24 cellular contexts compared by ENCODE assay signal in genomic region chr17:45992904-45993303, GRCh38. TPM values are rescaled to one million over a fixed set of nuclear protein-coding genes. Genes with fewer than 3 reads are reported as not detected.
DNase-seq lines count a peak whose midpoint lies in the region; ATAC-seq and TF ChIP-seq lines count a peak whose summit lies in the region.
"Had no signal": no experiment of that assay in that cellular context is flagged by ENCODE, and none has a peak within 500 bp of the region (broad histone marks: within the 10 kb centered on the region; RNA-seq: fewer than 3 reads in every experiment).

No MANE protein-coding gene starts in this region.

- no peaks in the 10 kb centered on the region for H3K9me3 ChIP-seq in mammary epithelial cell (replicated peaks; ENCODE audit: insufficient read depth, low read length)
- H3K9me3 ChIP-seq in endodermal cell (ENCODE audit: control insufficient read depth, low read length), result no peaks in the 10 kb centered on the region
- no peaks in the 10 kb centered on the region for H3K9me3 ChIP-seq in neuronal stem cell (replicated peaks in 1 of 2; ENCODE audit: control insufficient read depth in 2 of 2, insufficient read depth in 1 of 2, low read depth in 1 of 2, low read length in 2 of 2)
- H3K9me3 ChIP-seq: SJCRH30 had no signal

- DNase-seq in MCF 10A (ENCODE audit: unreplicated experiment), result no peak
- DNase-seq in mammary epithelial cell, result no peak
- peak; percentile 86 for DNase-seq in endodermal cell
- DNase-seq in neuronal stem cell (ENCODE audit: low spot score), result no peak
- DNase-seq in GF-D8 (lab: John Stamatoyannopoulos, UW), result no peak
- DNase-seq in NCI-H2196 (lab: John Stamatoyannopoulos, UW; ENCODE audit: unreplicated experiment), result no peak
- no peak for DNase-seq in GM19238 (ENCODE audit: insufficient read length, low spot score)
- DNase-seq: AML-193; CD8-positive, alpha-beta T cell; GDM1; HCEC 1CT; NCI-H1105; NCI-H146; NCI-H2029; NCI-H345; NCI-H524; SJCRH30 had no signal

- no peak for ATAC-seq in GM18858 (IDR thresholded peaks at IDR 0.05; ENCODE audit: unreplicated experiment)
- ATAC-seq: CD8-positive, alpha-beta T cell had no signal

- no peak overlapping the region for H2AFZ ChIP-seq in mammary epithelial cell (ENCODE audit: low read depth, low read length)
- H2AFZ ChIP-seq in neuronal stem cell (ENCODE audit: low read length), result no peak overlapping the region

- H4K91ac ChIP-seq in neuronal stem cell (ENCODE audit: low read depth, low read length, poor library complexity), result no peak overlapping the region

- H3K4me2 ChIP-seq in mammary epithelial cell (ENCODE audit: insufficient read depth, low read depth, low read length) (no peak overlapping the region), neuronal stem cell (ENCODE audit: insufficient read depth, low read length, poor library complexity, severe bottlenecking) (no peak overlapping the region)
- H3K4me2 ChIP-seq: KMS-11 had no signal

- no peaks in the 10 kb centered on the region for H3K4me1 ChIP-seq in mammary epithelial cell (ENCODE audit: insufficient read depth, low read length)
- no peaks in the 10 kb centered on the region for H3K4me1 ChIP-seq in endodermal cell (ENCODE audit: control insufficient read depth, insufficient read depth, low read length)
- peaks cover 0 to 12% of the 10 kb centered on the region in 2 donors for H3K4me1 ChIP-seq in neuronal stem cell (ENCODE audit: control insufficient read depth in 2 of 2, insufficient read depth in 1 of 2, low read depth in 1 of 2, low read length in 2 of 2)

- no peaks in the 10 kb centered on the region for H3K36me3 ChIP-seq in mammary epithelial cell (ENCODE audit: insufficient read depth, low read length)
- H3K36me3 ChIP-seq in endodermal cell (ENCODE audit: control insufficient read depth, insufficient read depth, low read length), result no peaks in the 10 kb centered on the region
- H3K36me3 ChIP-seq in neuronal stem cell (replicated peaks in 1 of 2; ENCODE audit: control insufficient read depth in 2 of 2, insufficient read depth in 2 of 2, low read length in 2 of 2), result no peaks in the 10 kb centered on the region
- H3K36me3 ChIP-seq: SJCRH30 had no signal

- H3K4me3 Mint-ChIP-seq in MCF 10A (ENCODE audit: unreplicated experiment) (no peak overlapping the region), endodermal cell (no peak overlapping the region)
- H3K4me3 Mint-ChIP-seq: CD8-positive, alpha-beta T cell had no signal

- H3K4me1 Mint-ChIP-seq in MCF 10A (ENCODE audit: insufficient read depth, unreplicated experiment), result no peaks in the 10 kb centered on the region
- H3K4me1 Mint-ChIP-seq in endodermal cell, result no peaks in the 10 kb centered on the region

- H3K18ac ChIP-seq in neuronal stem cell (ENCODE audit: low read length), result peak overlapping the region; percentile 50

- H2BK120ac ChIP-seq in neuronal stem cell (ENCODE audit: low read depth, low read length), result no peak overlapping the region

- H3K27ac Mint-ChIP-seq in MCF 10A (ENCODE audit: low read depth, unreplicated experiment) (peak overlapping the region; percentile 46), endodermal cell (no peak overlapping the region)
- H3K27ac Mint-ChIP-seq: CD8-positive, alpha-beta T cell had no signal

- no peak overlapping the region for H2BK5ac ChIP-seq in neuronal stem cell (ENCODE audit: low read length)

- H3K27me3 Mint-ChIP-seq in MCF 10A (ENCODE audit: insufficient read depth, unreplicated experiment) (no peaks in the 10 kb centered on the region), endodermal cell (ENCODE audit: insufficient read depth) (no peaks in the 10 kb centered on the region)

- BruUV-seq in MCF 10A (replicated peaks; lab: Mats Ljungman, UMichigan), result no TSS peak
- no TSS peak for BruUV-seq in mammary epithelial cell (replicated peaks; lab: Mats Ljungman, UMichigan)

- H3K27me3 ChIP-seq in mammary epithelial cell (ENCODE audit: insufficient read depth, low read length) (no peaks in the 10 kb centered on the region), endodermal cell (ENCODE audit: control insufficient read depth, insufficient read depth, low read length, poor library complexity, severe bottlenecking) (no peaks in the 10 kb centered on the region), neuronal stem cell (ENCODE audit: control insufficient read depth in 3 of 3, insufficient read depth in 3 of 3, low read depth in 1 of 3, low read length in 3 of 3) (peaks cover 0 to 7% (median 0%) of the 10 kb centered on the region in 3 experiments)
- H3K27me3 ChIP-seq: SJCRH30 had no signal

- no peak overlapping the region for H3K4me3 ChIP-seq in mammary epithelial cell (replicated peaks in 1 of 3; ENCODE audit: insufficient read depth in 1 of 3, low read depth in 2 of 3, low read length in 3 of 3)
- no peak overlapping the region for H3K4me3 ChIP-seq in endodermal cell (ENCODE audit: low read length)
- no peak overlapping the region for H3K4me3 ChIP-seq in neuronal stem cell (ENCODE audit: low read length in 2 of 2)
- H3K4me3 ChIP-seq: SJCRH30 had no signal

- peak overlapping the region; percentile 47 for H2AK5ac ChIP-seq in neuronal stem cell (ENCODE audit: low read depth, low read length)

- H4K20me1 ChIP-seq in mammary epithelial cell (ENCODE audit: insufficient read depth, low read length), result no peaks in the 10 kb centered on the region

- dilution Hi-C loops in mammary epithelial cell (cut with HindIII; ENCODE audit: low sequenced_read_pairs), result no loop called here

- no peak overlapping the region for H3K27ac ChIP-seq in mammary epithelial cell (ENCODE audit: insufficient read depth, low read depth, low read length)
- H3K27ac ChIP-seq in endodermal cell (ENCODE audit: low read depth, low read length), result no peak overlapping the region
- H3K27ac ChIP-seq in neuronal stem cell (replicated peaks; ENCODE audit: low read length), result no peak overlapping the region
- H3K27ac ChIP-seq: KMS-11, SJCRH30 had no signal

- H2BK15ac ChIP-seq in neuronal stem cell (ENCODE audit: low read length), result peak overlapping the region; percentile 14

- no peak overlapping the region for H3K4ac ChIP-seq in neuronal stem cell (ENCODE audit: low read length)

- H2BK12ac ChIP-seq in neuronal stem cell (ENCODE audit: low read length), result no peak overlapping the region

- H3K23ac ChIP-seq in neuronal stem cell (ENCODE audit: low read depth, low read length, poor library complexity), result no peak overlapping the region

- POLR2A ChIA-PET in MCF 10A (lab: Yijun Ruan, JAX), result interaction anchor here (0.6 kb wide), 1 partner anchor 13 kb away, joined by 3 read pairs; no protein-coding TSS in a partner anchor

- CTCF ChIA-PET in MCF 10A (lab: Yijun Ruan, JAX), result interaction anchor here (0.6 to 1.0 kb wide), 2 partner anchors 9 to 133 kb away, joined by 3 read pairs; no protein-coding TSS in a partner anchor
- CTCF ChIA-PET in mammary epithelial cell (lab: Charles Lee; ENCODE audit: low non-redundant PET), result no interaction called here

- H3K79me2 ChIP-seq in mammary epithelial cell (ENCODE audit: insufficient read depth, low read length), result no peaks in the 10 kb centered on the region

- no peaks in the 10 kb centered on the region for H3K9me3 Mint-ChIP-seq in MCF 10A (ENCODE audit: unreplicated experiment)
- H3K9me3 Mint-ChIP-seq in endodermal cell, result no peaks in the 10 kb centered on the region
- H3K9me3 Mint-ChIP-seq: CD8-positive, alpha-beta T cell had no signal

- H3K9ac ChIP-seq in mammary epithelial cell (ENCODE audit: insufficient read depth, low read length) (no peak overlapping the region), endodermal cell (ENCODE audit: extremely low read depth, low read length, poor library complexity, severe bottlenecking) (no peak overlapping the region), neuronal stem cell (ENCODE audit: low read depth, low read length, poor library complexity) (no peak overlapping the region)
- H3K9ac ChIP-seq: KMS-11 had no signal

- 84% methylated on average over 7 of the region's 10 CpGs for WGBS in mammary epithelial cell (ENCODE audit: low coverage, missing lambda C conversion rate)
- 87 to 91% methylated on average over 4 to 10 of the region's 10 CpGs for WGBS in endodermal cell (ENCODE audit: insufficient coverage in 1 of 2, insufficient read length in 1 of 2), 2 experiments
- no CpG with 5 or more reads among the region's 10 CpGs for WGBS in neuronal stem cell (ENCODE audit: extremely low coverage in 2 of 2, insufficient read length in 2 of 2, insufficient replicate concordance in 1 of 2), 2 donors

- no peak overlapping the region for H3K14ac ChIP-seq in neuronal stem cell (ENCODE audit: low read length)

- no peaks in the 10 kb centered on the region for H3K36me3 Mint-ChIP-seq in MCF 10A (ENCODE audit: insufficient read depth, unreplicated experiment)
- no peaks in the 10 kb centered on the region for H3K36me3 Mint-ChIP-seq in endodermal cell (ENCODE audit: low read depth)
- H3K36me3 Mint-ChIP-seq: CD8-positive, alpha-beta T cell had no signal

- H4K8ac ChIP-seq in neuronal stem cell (ENCODE audit: low read depth, low read length), result no peak overlapping the region

- intact Hi-C loops in MCF 10A (cut with micrococcal nuclease) (no loop called here), mammary epithelial cell (cut with micrococcal nuclease) (no loop called here)

- H3K79me1 ChIP-seq in neuronal stem cell (ENCODE audit: low read depth, low read length), result no peaks in the 10 kb centered on the region

- in situ Hi-C loops in mammary epithelial cell (cut with MboI; ENCODE audit: low sequenced_read_pairs in 2 of 2), result no loop called here

- TF ChIP-seq CTCF in MCF 10A (IDR thresholded peaks at IDR 0.05; ENCODE audit: unreplicated experiment) (no peak), mammary epithelial cell (conservative IDR thresholded peaks at IDR 0.05 in 1 of 2, IDR thresholded peaks at IDR 0.05 in 1 of 2; ENCODE audit: extremely low read depth in 1 of 2, insufficient read depth in 1 of 2, low read depth in 1 of 2, low read length in 2 of 2) (no peak), endodermal cell (conservative IDR thresholded peaks at IDR 0.05) (no peak)

RNA-seq across cellular contexts. Expression of gene STH, which starts 6.1 kb away (rescaled TPM):
- total RNA-seq in MCF 10A (2022) (not detected in 2 replicates), mammary epithelial cell (not detected), endodermal cell (not detected)
- polyA plus RNA-seq in mammary epithelial cell, result not detected
- polyA minus RNA-seq in mammary epithelial cell, result not detected
- not detected for polyA plus RNA-seq in endodermal cell (2013, experiment 1 of 2)
- not detected for polyA plus RNA-seq in endodermal cell (2013, experiment 2 of 2)
- polyA plus RNA-seq in neuronal stem cell (2013, experiment 1 of 2), result not detected
- not detected for polyA plus RNA-seq in neuronal stem cell (2013, experiment 2 of 2)
- total RNA-seq: A172; CD8-positive, alpha-beta T cell; Daoy; HT1080; OCI-LY7; SJCRH30 had no signal
- polyA plus RNA-seq: AG04450 had no signal
